Comparison of ENCODE assay signal across 1 cellular context in the genomic region with DNA sequence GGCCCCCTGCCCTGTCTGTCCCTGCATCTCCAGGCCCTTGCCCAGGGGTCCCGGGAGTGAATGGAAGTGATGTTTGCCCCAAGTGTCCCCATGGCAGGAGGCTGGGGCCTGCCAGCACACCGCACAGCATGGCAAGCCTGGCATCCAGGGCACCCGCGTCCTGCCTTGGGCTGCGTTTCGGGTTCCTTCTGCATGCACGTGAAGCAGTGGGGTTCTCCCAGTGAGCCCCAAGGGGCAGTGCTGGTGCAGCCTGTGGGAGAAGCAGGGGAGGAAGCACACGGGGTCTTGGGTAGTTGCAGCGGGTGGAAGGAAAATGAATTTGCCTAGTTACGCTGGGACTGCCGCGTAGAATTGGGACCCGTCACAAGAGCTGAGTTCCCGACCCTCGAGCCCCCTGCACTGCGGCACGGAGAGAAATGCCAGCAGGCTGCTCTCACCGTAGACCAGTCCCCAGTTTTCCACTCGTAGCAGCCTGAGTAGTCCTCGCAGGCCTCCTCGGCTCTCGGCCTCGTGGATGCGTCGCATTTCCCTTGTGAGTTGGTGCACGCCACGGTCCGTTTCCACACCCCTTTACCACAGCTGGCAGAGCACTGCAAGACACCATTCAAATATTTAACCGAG.
TF ChIP-seq lines count a peak whose summit lies in the region.

No MANE protein-coding gene starts in this region.

TF ChIP-seq in H1, 55 proteins besides CTCF, POLR2A, EP300 and RAD21:
- TF ChIP-seq KDM5A (IDR thresholded peaks at IDR 0.05; ENCODE audit: low read length) (no peak), YY1 (IDR thresholded peaks at IDR 0.05; ENCODE audit: low read depth, low read length) (no peak), ZNF274 (IDR thresholded peaks at IDR 0.05; ENCODE audit: borderline replicate concordance, extremely low read depth, low read length) (no peak), TEAD4 (IDR thresholded peaks at IDR 0.05; ENCODE audit: low read depth, low read length) (no peak), HDAC6 (IDR thresholded peaks at IDR 0.05; ENCODE audit: low read depth, low read length) (no peak), TAF7 (optimal IDR thresholded peaks at IDR 0.05; ENCODE audit: borderline replicate concordance, low read depth, low read length) (no peak)
- TF ChIP-seq, protein P1, sequence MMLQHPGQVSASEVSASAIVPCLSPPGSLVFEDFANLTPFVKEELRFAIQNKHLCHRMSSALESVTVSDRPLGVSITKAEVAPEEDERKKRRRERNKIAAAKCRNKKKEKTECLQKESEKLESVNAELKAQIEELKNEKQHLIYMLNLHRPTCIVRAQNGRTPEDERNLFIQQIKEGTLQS (IDR thresholded peaks at IDR 0.05; ENCODE audit: insufficient read depth, low read depth, low read length): no peak
- TF ChIP-seq, protein P2, sequence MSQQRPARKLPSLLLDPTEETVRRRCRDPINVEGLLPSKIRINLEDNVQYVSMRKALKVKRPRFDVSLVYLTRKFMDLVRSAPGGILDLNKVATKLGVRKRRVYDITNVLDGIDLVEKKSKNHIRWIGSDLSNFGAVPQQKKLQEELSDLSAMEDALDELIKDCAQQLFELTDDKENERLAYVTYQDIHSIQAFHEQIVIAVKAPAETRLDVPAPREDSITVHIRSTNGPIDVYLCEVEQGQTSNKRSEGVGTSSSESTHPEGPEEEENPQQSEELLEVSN (IDR thresholded peaks at IDR 0.05): no peak
